In the genomic region with DNA sequence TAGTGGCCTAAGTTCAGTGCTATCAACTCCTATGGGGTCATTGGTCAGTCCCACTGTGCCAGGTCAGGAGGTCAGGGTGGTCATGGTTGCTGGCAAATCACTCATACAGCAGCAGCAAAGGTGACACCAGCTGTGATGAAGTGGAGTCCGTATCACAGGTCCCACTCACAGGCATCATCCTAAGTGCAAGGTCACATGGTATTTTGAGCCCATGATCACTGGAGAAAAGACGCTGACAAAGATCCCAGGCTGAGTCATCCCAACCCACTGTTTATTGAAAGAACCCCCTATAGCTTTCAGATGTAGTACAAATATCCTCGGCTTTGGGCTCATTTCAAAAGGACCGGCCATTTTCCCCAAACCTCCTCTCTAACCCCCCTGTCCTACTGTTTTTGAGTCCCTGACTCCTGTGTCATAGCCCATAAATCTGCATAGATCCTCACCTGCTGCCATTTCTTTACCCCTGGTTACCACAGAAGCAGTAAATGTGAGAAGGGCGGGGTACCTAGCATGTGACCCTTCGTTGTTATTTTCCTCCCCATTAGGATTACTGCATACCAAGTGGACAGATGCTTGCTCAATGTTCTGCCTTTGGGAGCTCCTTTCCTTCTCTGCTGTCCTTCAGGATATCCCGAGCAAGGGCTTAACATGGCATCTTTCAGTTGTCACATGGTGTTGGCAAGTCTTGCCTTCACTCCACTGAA, we compare ENCODE assay signal across 20 cellular contexts.
DNase-seq lines count a peak whose midpoint lies in the region; ATAC-seq, FAIRE-seq and TF ChIP-seq lines count a peak whose summit lies in the region.
"Had no signal": no experiment of that assay in that cellular context is flagged by ENCODE, and none has a peak within 500 bp of the region (broad histone marks: within the 10 kb centered on the region; RNA-seq: fewer than 3 reads in every experiment).

No MANE protein-coding gene starts in this region.

- intact Hi-C loops in sciatic nerve (cut with DNase I), result no loop called here

- H3K4me3 ChIP-seq in SJSA1 (no peak overlapping the region), fibroblast of lung (replicated peaks in 1 of 4; ENCODE audit: control extremely low read depth in 1 of 4, insufficient read depth in 1 of 4, low read depth in 3 of 4, low read length in 4 of 4) (no peak overlapping the region)
- H3K4me3 ChIP-seq: coronary artery, stomach had no signal

- peak overlapping the region; percentile 60 for H3K4me2 ChIP-seq in fibroblast of lung (ENCODE audit: extremely low read depth, insufficient read depth, low read length)

- H3K4me1 ChIP-seq in SJSA1 (replicated peaks) (peaks cover 44% of the 10 kb centered on the region), fibroblast of lung (ENCODE audit: control insufficient read depth, extremely low read depth, insufficient read depth, low read length) (peaks cover 27% of the 10 kb centered on the region)

- no peak overlapping the region for H3K9ac ChIP-seq in fibroblast of lung (ENCODE audit: insufficient read depth, low read length)

- H3K36me3 ChIP-seq in SJSA1 (no peaks in the 10 kb centered on the region), fibroblast of lung (ENCODE audit: control insufficient read depth, insufficient read depth, low read length) (no peaks in the 10 kb centered on the region)
- H3K36me3 ChIP-seq: stomach had no signal

- peak; percentile 28 for ATAC-seq in sciatic nerve
- no peak for ATAC-seq in GM19328 (IDR thresholded peaks at IDR 0.05; ENCODE audit: unreplicated experiment)
- ATAC-seq: HCT116 had no signal

- DNase-seq in GM19239 (ENCODE audit: insufficient read length, low spot score), result no peak
- DNase-seq in SJSA1 (ENCODE audit: low read depth in 1 of 2, low spot score in 2 of 2), result peak; percentile 64
- peak; percentile 80 to 83 for DNase-seq in fibroblast of lung (ENCODE audit: low read depth in 2 of 2)
- DNase-seq in sciatic nerve (ENCODE audit: low spot score), result no peak
- no peak for DNase-seq in NAMALWA (ENCODE audit: low spot score)
- no peak for DNase-seq in activated gamma-delta T cell (lab: John Stamatoyannopoulos, UW)
- no peak for DNase-seq in activated CD8-positive, alpha-beta memory T cell treated with anti-CD3 and anti-CD28 coated beads, Interleukin-2, amount 50 U/mL, for 4 hours
- DNase-seq: activated CD4-positive, CD25-positive, alpha-beta regulatory T cell treated with anti-CD3 and anti-CD28 coated beads, Interleukin-2, amount 50 U/mL, for 72 hours; activated effector memory CD4-positive, alpha-beta T cell treated with anti-CD3 and anti-CD28 coated beads, Interleukin-2, amount 50 U/mL, for 16 hours; AML-193; aorta; DND-41; foreskin melanocyte; Karpas-422; NCI-H69; OCI-M1; stomach had no signal

- no peaks in the 10 kb centered on the region for H3K27me3 ChIP-seq in SJSA1 (replicated peaks)
- H3K27me3 ChIP-seq in fibroblast of lung (ENCODE audit: control insufficient read depth, insufficient read depth, low read length), result no peaks in the 10 kb centered on the region
- H3K27me3 ChIP-seq: stomach had no signal

- no peaks in the 10 kb centered on the region for H3K79me2 ChIP-seq in fibroblast of lung (ENCODE audit: control insufficient read depth, insufficient read depth, low read length)

- H3K27ac ChIP-seq in SJSA1 (0 out of 2 replicates have a peak overlapping the region, but pooled peaks have one; percentile 83), fibroblast of lung (ENCODE audit: insufficient read depth, low read length) (peak overlapping the region; percentile 61)

- H3K9me3 ChIP-seq in SJSA1 (replicated peaks) (peaks cover 3% of the 10 kb centered on the region; the same call in 1 of the 2 replicates), fibroblast of lung (ENCODE audit: control insufficient read depth, insufficient read depth, low read depth, low read length) (no peaks in the 10 kb centered on the region)
- H3K9me3 ChIP-seq: stomach had no signal

- TF ChIP-seq CTCF in fibroblast of lung (conservative IDR thresholded peaks at IDR 0.05 in 1 of 2, IDR thresholded peaks at IDR 0.05 in 1 of 2; ENCODE audit: low read depth in 1 of 2, low read length in 2 of 2), result no peak

- FAIRE-seq in GM19239 (lab: Jason Lieb, UNC), result peak; percentile 28

- no peaks in the 10 kb centered on the region for H4K20me1 ChIP-seq in fibroblast of lung (ENCODE audit: control insufficient read depth, extremely low read depth, insufficient read depth, low read length)

- H2AFZ ChIP-seq in fibroblast of lung (ENCODE audit: low read length), result no peak overlapping the region

Comparison
In these comparisons a context has a peak if more than half of its experiments do, and no peak if none do; other contexts are left out.
1. DNase-seq: peak in SJSA1 (2 of 2) and fibroblast of lung (2 of 2); none in GM19239 (single experiment), sciatic nerve (single experiment), NAMALWA (single experiment), activated gamma-delta T cell (single experiment) and activated CD8-positive, alpha-beta memory T cell treated with anti-CD3 and anti-CD28 coated beads, Interleukin-2, amount 50 U/mL, for 4 hours (single experiment).